Comparison of ENCODE assay signal across 17 cellular contexts in the genomic region with DNA sequence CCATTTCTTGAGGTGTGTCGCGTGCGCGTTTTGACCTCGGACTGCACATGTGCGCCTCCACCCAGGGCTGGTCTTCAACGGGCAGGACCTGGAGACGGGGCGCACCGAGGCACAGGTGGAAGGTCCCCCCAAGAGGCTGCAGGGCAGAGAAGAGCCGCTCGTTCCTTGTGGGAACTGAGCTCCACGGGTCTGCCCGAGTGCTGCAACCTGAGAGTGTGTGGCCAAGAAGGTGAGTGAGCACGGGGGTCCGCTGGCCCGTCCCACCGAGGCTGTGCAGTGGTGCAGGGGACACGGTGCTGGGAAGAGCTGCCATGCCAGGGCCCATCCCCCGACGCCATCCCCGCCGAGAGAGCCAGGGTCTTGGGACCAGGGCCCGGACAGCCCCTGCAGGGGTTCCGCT.
DNase-seq lines count a peak whose midpoint lies in the region; ATAC-seq, FAIRE-seq and TF ChIP-seq lines count a peak whose summit lies in the region.
"Had no signal": no experiment of that assay in that cellular context is flagged by ENCODE, and none has a peak within 500 bp of the region (broad histone marks: within the 10 kb centered on the region; RNA-seq: fewer than 3 reads in every experiment).

No MANE protein-coding gene starts in this region.

- H4K20me1 ChIP-seq in H1 (replicated peaks in 1 of 2; ENCODE audit: control insufficient read depth in 1 of 2, insufficient read depth in 2 of 2, low read length in 2 of 2), result peaks cover 0 to 2% of the 10 kb centered on the region in 2 experiments

- no peaks in the 10 kb centered on the region for H3K4me1 Mint-ChIP-seq in stimulated activated memory B cell treated with anti-CD40 and anti-IgM and Interleukin-4, amounts not matched to agents 10 μg/mL and 1 μg/mL and 100 μg/mL, for 72 hours
- H3K4me1 Mint-ChIP-seq: CD4-positive, CD25-positive, alpha-beta regulatory T cell; H9 had no signal

- no peak overlapping the region for H3K14ac ChIP-seq in H1 (ENCODE audit: insufficient read length)

- H3K23me2 ChIP-seq in H1 (ENCODE audit: low read depth, low read length), result peaks cover 10% of the 10 kb centered on the region

- no peaks in the 10 kb centered on the region for H3K27me3 Mint-ChIP-seq in stimulated activated memory B cell treated with anti-CD40 and anti-IgM and Interleukin-4, amounts not matched to agents 10 μg/mL and 1 μg/mL and 100 μg/mL, for 72 hours
- H3K27me3 Mint-ChIP-seq: CD4-positive, CD25-positive, alpha-beta regulatory T cell had no signal

- TF ChIP-seq EP300 in H1 (IDR thresholded peaks at IDR 0.05; ENCODE audit: borderline replicate concordance in 1 of 2, low read depth in 2 of 2, low read length in 2 of 2), result no peak

- TF ChIP-seq CTCF in Panc1 (IDR thresholded peaks at IDR 0.05) (no peak), H1 (IDR thresholded peaks at IDR 0.05; ENCODE audit: control extremely low read depth in 1 of 3, insufficient read depth in 1 of 3, low read depth in 1 of 3, low read length in 3 of 3) (no peak)

- no TSS peak for BruUV-seq in Panc1 (replicated peaks; lab: Mats Ljungman, UMichigan)

- H2AFZ ChIP-seq in H1 (ENCODE audit: low read length), result no peak overlapping the region

- H3K56ac ChIP-seq in H1 (replicated peaks; ENCODE audit: insufficient read length, low read depth, low read length), result no peak overlapping the region

- peaks cover 3% of the 10 kb centered on the region; the same call in 1 of the 2 replicates for H3K79me1 ChIP-seq in H1 (ENCODE audit: low read depth, low read length)

- POLR2A ChIA-PET in Panc1 (lab: Charles Lee), result no interaction called here
- POLR2A ChIA-PET in H1 (lab: Charles Lee; ENCODE audit: partially characterized antibody), result no interaction called here

- no peak overlapping the region; the same call in 1 of the 2 replicates for H3K18ac ChIP-seq in H1 (ENCODE audit: extremely low read depth, low read length)

- no peak overlapping the region for H2BK15ac ChIP-seq in H1 (ENCODE audit: low read length)

- H3K4me1 ChIP-seq in Panc1 (ENCODE audit: control insufficient read depth, insufficient read depth, low read length), result no peaks in the 10 kb centered on the region
- no peaks in the 10 kb centered on the region for H3K4me1 ChIP-seq in H1 (replicated peaks in 1 of 4; ENCODE audit: control insufficient read depth in 3 of 4, insufficient read depth in 4 of 4, low read length in 3 of 4)
- H3K4me1 ChIP-seq: Caco-2 had no signal

- H2AK5ac ChIP-seq in H1 (ENCODE audit: low read depth, low read length), result no peak overlapping the region

- no peak overlapping the region for H3K27ac Mint-ChIP-seq in stimulated activated memory B cell treated with anti-CD40 and anti-IgM and Interleukin-4, amounts not matched to agents 10 μg/mL and 1 μg/mL and 100 μg/mL, for 72 hours
- H3K27ac Mint-ChIP-seq: CD4-positive, CD25-positive, alpha-beta regulatory T cell; CD8-positive, alpha-beta T cell; H9 had no signal

- peak; percentile 38; the same call in 1 of the 2 replicates for ATAC-seq in Panc1
- ATAC-seq in stimulated activated memory B cell treated with anti-CD40 and anti-IgM and Interleukin-4, amounts not matched to agents 10 μg/mL and 1 μg/mL and 100 μg/mL, for 72 hours, result peak; percentile 37
- no peak for ATAC-seq in HG03442 (IDR thresholded peaks at IDR 0.05; ENCODE audit: unreplicated experiment)
- ATAC-seq: CD8-positive, alpha-beta T cell; HCT116 had no signal

- no peak for FAIRE-seq in H1 (lab: Jason Lieb, UNC)
- FAIRE-seq: G401.6, GM12892 had no signal

- H3K4me3 Mint-ChIP-seq in stimulated activated memory B cell treated with anti-CD40 and anti-IgM and Interleukin-4, amounts not matched to agents 10 μg/mL and 1 μg/mL and 100 μg/mL, for 72 hours, result no peak overlapping the region
- H3K4me3 Mint-ChIP-seq: CD4-positive, CD25-positive, alpha-beta regulatory T cell; CD8-positive, alpha-beta T cell; H9 had no signal

- H3K4me3 ChIP-seq in Panc1 (ENCODE audit: low read depth in 2 of 2, low read length in 2 of 2) (no peak overlapping the region), H1 (ENCODE audit: extremely low read depth in 1 of 4, insufficient read depth in 2 of 4, low read depth in 3 of 4, low read length in 4 of 4) (no peak overlapping the region)

- H3K9me3 ChIP-seq in Panc1 (ENCODE audit: control insufficient read depth, insufficient read depth, low read depth, low read length) (peaks cover 6% of the 10 kb centered on the region; the same call in 1 of the 2 replicates), H1 (ENCODE audit: insufficient read depth in 2 of 2, low read depth in 1 of 2, low read length in 1 of 2) (no peaks in the 10 kb centered on the region; a peak in 1 of 4 replicates)
- H3K9me3 ChIP-seq: Caco-2 had no signal

- CTCF ChIA-PET in Panc1 (lab: Charles Lee), result no interaction called here
- CTCF ChIA-PET in H1 (lab: Charles Lee; ENCODE audit: partially characterized antibody), result no interaction called here

- no peak overlapping the region for H2BK12ac ChIP-seq in H1 (ENCODE audit: low read depth, low read length)

- intact Hi-C loops in Panc1 (cut with micrococcal nuclease; ENCODE audit: unreplicated experiment), result no loop called here

- no peak overlapping the region for H3K23ac ChIP-seq in H1 (ENCODE audit: insufficient read length)

- no peak for TF ChIP-seq POLR2A in H1 (IDR thresholded peaks at IDR 0.05; ENCODE audit: control extremely low read depth in 1 of 2, low read depth in 2 of 2, low read length in 2 of 2)

- no peak overlapping the region for H2BK120ac ChIP-seq in H1 (replicated peaks; ENCODE audit: low read depth, low read length)

- WGBS in H1 (ENCODE audit: extremely low coverage in 1 of 2, insufficient coverage in 1 of 2, insufficient read length in 1 of 2, insufficient replicate concordance in 2 of 2, low coverage in 1 of 2, low lambda C conversion rate in 2 of 2, missing lambda C conversion rate in 1 of 2), 2 experiments, result 91% methylated on average over 18 of the region's 25 CpGs; no CpG with 5 or more reads in 1 of the 2 experiments

- H3K27me3 ChIP-seq in Panc1 (ENCODE audit: control insufficient read depth, insufficient read depth, low read length), result no peaks in the 10 kb centered on the region
- H3K27me3 ChIP-seq in H1 (replicated peaks in 1 of 4; ENCODE audit: control insufficient read depth in 3 of 4, extremely low read depth in 1 of 4, insufficient read depth in 3 of 4, low read length in 3 of 4), result no peaks in the 10 kb centered on the region

- H2BK20ac ChIP-seq in H1 (ENCODE audit: low read length), result no peak overlapping the region

- peak overlapping the region; percentile 38; the same call in 1 of the 2 replicates for H4K8ac ChIP-seq in H1 (ENCODE audit: extremely low read depth, insufficient read depth, low read length)

- TF ChIP-seq RAD21 in H1 (IDR thresholded peaks at IDR 0.05 in 1 of 2, conservative IDR thresholded peaks at IDR 0.05 in 1 of 2; ENCODE audit: low read depth in 2 of 2, low read length in 2 of 2), result no peak

- H4K91ac ChIP-seq in H1 (replicated peaks; ENCODE audit: insufficient read length, low read length), result no peak overlapping the region

- H4K5ac ChIP-seq in H1 (ENCODE audit: insufficient read length, low read depth, low read length), result no peak overlapping the region

- DNase-seq in Panc1 (ENCODE audit: low read depth, low spot score) (no peak), H1 (ENCODE audit: low read depth in 1 of 2, low spot score in 2 of 2) (no peak), NCI-H146 (lab: John Stamatoyannopoulos, UW) (no peak), RKO (ENCODE audit: low spot score) (no peak)
- DNase-seq: C1 segment of cervical spinal cord; Caco-2; CD4-positive, CD25-positive, alpha-beta regulatory T cell; CD8-positive, alpha-beta T cell; DMS153; DND-41; GOT3; H9 had no signal

- H3K79me2 ChIP-seq in H1 (ENCODE audit: control insufficient read depth in 1 of 2, insufficient read depth in 2 of 2, low read length in 2 of 2), result peaks cover 0 to 3% of the 10 kb centered on the region in 2 experiments; a peak in 1 of 4 replicates

- H3K36me3 Mint-ChIP-seq in stimulated activated memory B cell treated with anti-CD40 and anti-IgM and Interleukin-4, amounts not matched to agents 10 μg/mL and 1 μg/mL and 100 μg/mL, for 72 hours, result no peaks in the 10 kb centered on the region
- H3K36me3 Mint-ChIP-seq: CD4-positive, CD25-positive, alpha-beta regulatory T cell; CD8-positive, alpha-beta T cell had no signal

- H2BK5ac ChIP-seq in H1 (ENCODE audit: low read depth, low read length), result no peak overlapping the region

- no peak overlapping the region for H3K9ac ChIP-seq in H1 (replicated peaks in 1 of 4; ENCODE audit: extremely low read depth in 1 of 4, low read depth in 3 of 4, low read length in 3 of 4)

- H3K36me3 ChIP-seq in Panc1 (ENCODE audit: control insufficient read depth, insufficient read depth, low read length), result no peaks in the 10 kb centered on the region
- no peaks in the 10 kb centered on the region for H3K36me3 ChIP-seq in H1 (ENCODE audit: control insufficient read depth in 2 of 4, insufficient read depth in 4 of 4, low read length in 3 of 4)

- no peaks in the 10 kb centered on the region for H3K9me3 Mint-ChIP-seq in stimulated activated memory B cell treated with anti-CD40 and anti-IgM and Interleukin-4, amounts not matched to agents 10 μg/mL and 1 μg/mL and 100 μg/mL, for 72 hours

- no peak overlapping the region for H3K4ac ChIP-seq in H1 (replicated peaks; ENCODE audit: insufficient read length, low read depth, low read length)

- H3K27ac ChIP-seq in Panc1 (ENCODE audit: low read length) (no peak overlapping the region), H1 (ENCODE audit: low read depth, low read length) (no peak overlapping the region)

- in situ Hi-C loops in Panc1 (cut with HindIII; ENCODE audit: low pct_unique_long_range_greater_than_20kb, low sequenced_read_pairs), result no loop called here

- no peak overlapping the region for H3K4me2 ChIP-seq in H1 (ENCODE audit: insufficient read depth in 1 of 2, low read depth in 2 of 2, low read length in 2 of 2)

TF ChIP-seq in H1, 55 proteins besides CTCF, POLR2A, EP300 and RAD21:
- TF ChIP-seq CREB1 (IDR thresholded peaks at IDR 0.05) (no peak), NANOG (IDR thresholded peaks at IDR 0.05; ENCODE audit: insufficient read depth, low read depth, low read length, poor library complexity, severe bottlenecking) (no peak), ASH2L (IDR thresholded peaks at IDR 0.05; ENCODE audit: low read length) (no peak)
